ENCODE assay signal across 1 cellular context in genomic region chr21:45550552-45551210, GRCh38.
TF ChIP-seq lines count a peak whose summit lies in the region.

No MANE protein-coding gene starts in this region.

TF ChIP-seq in HEK293, 187 proteins besides CTCF, POLR2A, EP300 and RAD21 (continued from another document):
- TF ChIP-seq, protein P1, sequence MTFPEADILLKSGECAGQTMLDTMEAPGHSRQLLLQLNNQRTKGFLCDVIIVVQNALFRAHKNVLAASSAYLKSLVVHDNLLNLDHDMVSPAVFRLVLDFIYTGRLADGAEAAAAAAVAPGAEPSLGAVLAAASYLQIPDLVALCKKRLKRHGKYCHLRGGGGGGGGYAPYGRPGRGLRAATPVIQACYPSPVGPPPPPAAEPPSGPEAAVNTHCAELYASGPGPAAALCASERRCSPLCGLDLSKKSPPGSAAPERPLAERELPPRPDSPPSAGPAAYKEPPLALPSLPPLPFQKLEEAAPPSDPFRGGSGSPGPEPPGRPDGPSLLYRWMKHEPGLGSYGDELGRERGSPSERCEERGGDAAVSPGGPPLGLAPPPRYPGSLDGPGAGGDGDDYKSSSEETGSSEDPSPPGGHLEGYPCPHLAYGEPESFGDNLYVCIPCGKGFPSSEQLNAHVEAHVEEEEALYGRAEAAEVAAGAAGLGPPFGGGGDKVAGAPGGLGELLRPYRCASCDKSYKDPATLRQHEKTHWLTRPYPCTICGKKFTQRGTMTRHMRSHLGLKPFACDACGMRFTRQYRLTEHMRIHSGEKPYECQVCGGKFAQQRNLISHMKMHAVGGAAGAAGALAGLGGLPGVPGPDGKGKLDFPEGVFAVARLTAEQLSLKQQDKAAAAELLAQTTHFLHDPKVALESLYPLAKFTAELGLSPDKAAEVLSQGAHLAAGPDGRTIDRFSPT (tag by site-specific recombination; IDR thresholded peaks at IDR 0.05): no peak
- TF ChIP-seq ZNF133 (tag by site-specific recombination; IDR thresholded peaks at IDR 0.05): no peak
TF ChIP-seq in HEK293: peak in this region for 3.
